8 cellular contexts compared by ENCODE assay signal in genomic region chr11:95089620-95090542, GRCh38. TPM values are rescaled to one million over a fixed set of nuclear protein-coding genes. Genes with fewer than 3 reads are reported as not detected.
A peak's percentile ranks its signal among the peaks of the same experiment; 100 is the strongest.
DNase-seq lines count a peak whose midpoint lies in the region; ATAC-seq and TF ChIP-seq lines count a peak whose summit lies in the region.

Gene ENDOD1 (plus strand): TSS chr11:95089846. CDS start chr11:95089928, 82 bp downstream.

- peak within 1 kb of the TSS; percentile 66 to 70 for H3K9ac ChIP-seq in stomach smooth muscle (ENCODE audit: low read length in 2 of 2)

- DNase-seq in DMS153 treated with DMSO at 0.1 percent for 48 hours (lab: John Stamatoyannopoulos, UW; ENCODE audit: unreplicated experiment) (peak; percentile 42), HUDEP-2 (lab: John Stamatoyannopoulos, UW; ENCODE audit: unreplicated experiment in 76 of 76) (peak in 73 of 76 experiments; percentile 14 to 83 (median 66)), RPMI8226 (peak; percentile 86), fibroblast of villous mesenchyme (ENCODE audit: low read depth) (peak; percentile 83), neural crest cell (ENCODE audit: low read depth, low spot score) (peak; percentile 66)
- DNase-seq in activated effector memory CD4-positive, alpha-beta T cell treated with Interleukin-2 at 50 U/mL for 16 hours: peak; percentile 82

- H3K36me3 Mint-ChIP-seq in neural crest cell (ENCODE audit: low read depth): no peaks in the 10 kb centered on the region

- no peaks in the 10 kb centered on the region for H3K27me3 ChIP-seq in stomach smooth muscle (ENCODE audit: control insufficient read depth in 1 of 2, insufficient read depth in 2 of 2, low read length in 2 of 2)

- H3K27me3 Mint-ChIP-seq in neural crest cell (ENCODE audit: low read depth): no peaks in the 10 kb centered on the region

- ATAC-seq in GM21390 (IDR thresholded peaks at IDR 0.05; ENCODE audit: unreplicated experiment): peak; percentile 87

- H3K4me3 ChIP-seq in fibroblast of villous mesenchyme (ENCODE audit: low read depth, low read length): peak within 1 kb of the TSS; percentile 76
- peak within 1 kb of the TSS; percentile 79 to 89 for H3K4me3 ChIP-seq in stomach smooth muscle (ENCODE audit: low read length in 2 of 2)

- peaks cover 15% of the 10 kb centered on the region for H3K4me1 ChIP-seq in stomach smooth muscle (ENCODE audit: control insufficient read depth, insufficient read depth, low read length)

- H3K9me3 Mint-ChIP-seq in neural crest cell: no peaks in the 10 kb centered on the region

- H3K27ac Mint-ChIP-seq in neural crest cell (ENCODE audit: unreplicated experiment): peak within 1 kb of the TSS; percentile 79

- TF ChIP-seq CTCF in fibroblast of villous mesenchyme (IDR thresholded peaks at IDR 0.05; ENCODE audit: insufficient read depth, low read depth, low read length) (no peak), neural crest cell (conservative IDR thresholded peaks at IDR 0.05) (peak; percentile 4)

- H3K27ac ChIP-seq in stomach smooth muscle (ENCODE audit: low read length): peak within 1 kb of the TSS; percentile 82

- peak within 1 kb of the TSS; percentile 97 for H3K4me3 Mint-ChIP-seq in neural crest cell

- no peaks in the 10 kb centered on the region for H3K9me3 ChIP-seq in stomach smooth muscle (ENCODE audit: control insufficient read depth in 2 of 2, low read length in 2 of 2)

- no peaks in the 10 kb centered on the region for H3K36me3 ChIP-seq in stomach smooth muscle (ENCODE audit: control insufficient read depth in 2 of 2, insufficient read depth in 2 of 2, low read length in 2 of 2)

- H3K4me1 Mint-ChIP-seq in neural crest cell: peaks cover 40% of the 10 kb centered on the region

RNA-seq across cellular contexts. Expression of gene ENDOD1, which starts in this region (rescaled TPM):
- total RNA-seq in fibroblast of villous mesenchyme: 20.3 and 40.6 TPM in 2 replicates
- total RNA-seq in neural crest cell: 12.3 and 12.5 TPM in 2 replicates

Comparison
In these comparisons a context has a peak if more than half of its experiments do, and no peak if none do; other contexts are left out.
1. Peak in every context shown above with its lines: DNase-seq, ATAC-seq, H3K4me3 ChIP-seq and H3K27ac ChIP-seq.